1 cellular context compared by ENCODE assay signal in the genomic region with DNA sequence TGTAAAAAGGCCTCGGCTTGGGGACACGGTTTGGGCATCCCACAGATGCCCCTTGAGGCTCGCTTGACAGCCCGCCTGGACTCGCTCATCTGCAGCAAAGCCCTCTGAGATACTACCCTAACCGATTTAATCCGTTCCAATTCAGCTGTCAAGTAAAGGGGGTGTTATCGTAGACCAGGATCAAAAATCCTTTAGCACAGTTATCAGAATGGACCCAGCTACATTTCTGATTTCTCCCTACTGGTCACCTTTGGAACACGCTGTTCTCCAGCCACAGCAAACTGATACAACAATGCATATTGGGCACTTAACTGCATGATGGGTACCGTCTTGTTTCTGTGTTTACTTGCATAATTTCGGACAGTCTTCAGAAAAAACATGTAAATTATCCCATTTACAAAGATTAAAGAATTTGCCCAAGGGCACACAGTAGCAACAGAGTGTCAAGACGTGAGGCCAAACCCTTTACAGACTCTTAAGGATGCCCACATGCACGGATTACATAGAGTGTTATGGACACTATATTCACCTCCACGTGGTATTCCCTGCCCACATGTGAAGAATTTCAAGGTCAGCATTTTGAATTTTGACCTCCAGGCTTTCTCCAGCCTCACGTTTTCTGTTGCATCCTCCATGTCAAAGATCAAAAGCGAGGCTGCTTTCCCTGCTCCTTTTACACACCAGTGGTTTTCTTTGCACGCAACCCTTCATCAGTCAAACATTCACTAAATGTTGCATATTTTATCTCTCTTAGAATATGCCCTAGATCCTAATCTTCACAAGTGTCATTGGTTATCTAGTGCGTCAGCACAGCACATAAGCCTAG.
A peak's percentile ranks its signal among the peaks of the same experiment; 100 is the strongest.
TF ChIP-seq lines count a peak whose summit lies in the region.

No MANE protein-coding gene starts in this region.

TF ChIP-seq in HepG2, 621 proteins besides CTCF, POLR2A, EP300 and RAD21 (continued from another document and continues in another):
- TF ChIP-seq, protein P1, sequence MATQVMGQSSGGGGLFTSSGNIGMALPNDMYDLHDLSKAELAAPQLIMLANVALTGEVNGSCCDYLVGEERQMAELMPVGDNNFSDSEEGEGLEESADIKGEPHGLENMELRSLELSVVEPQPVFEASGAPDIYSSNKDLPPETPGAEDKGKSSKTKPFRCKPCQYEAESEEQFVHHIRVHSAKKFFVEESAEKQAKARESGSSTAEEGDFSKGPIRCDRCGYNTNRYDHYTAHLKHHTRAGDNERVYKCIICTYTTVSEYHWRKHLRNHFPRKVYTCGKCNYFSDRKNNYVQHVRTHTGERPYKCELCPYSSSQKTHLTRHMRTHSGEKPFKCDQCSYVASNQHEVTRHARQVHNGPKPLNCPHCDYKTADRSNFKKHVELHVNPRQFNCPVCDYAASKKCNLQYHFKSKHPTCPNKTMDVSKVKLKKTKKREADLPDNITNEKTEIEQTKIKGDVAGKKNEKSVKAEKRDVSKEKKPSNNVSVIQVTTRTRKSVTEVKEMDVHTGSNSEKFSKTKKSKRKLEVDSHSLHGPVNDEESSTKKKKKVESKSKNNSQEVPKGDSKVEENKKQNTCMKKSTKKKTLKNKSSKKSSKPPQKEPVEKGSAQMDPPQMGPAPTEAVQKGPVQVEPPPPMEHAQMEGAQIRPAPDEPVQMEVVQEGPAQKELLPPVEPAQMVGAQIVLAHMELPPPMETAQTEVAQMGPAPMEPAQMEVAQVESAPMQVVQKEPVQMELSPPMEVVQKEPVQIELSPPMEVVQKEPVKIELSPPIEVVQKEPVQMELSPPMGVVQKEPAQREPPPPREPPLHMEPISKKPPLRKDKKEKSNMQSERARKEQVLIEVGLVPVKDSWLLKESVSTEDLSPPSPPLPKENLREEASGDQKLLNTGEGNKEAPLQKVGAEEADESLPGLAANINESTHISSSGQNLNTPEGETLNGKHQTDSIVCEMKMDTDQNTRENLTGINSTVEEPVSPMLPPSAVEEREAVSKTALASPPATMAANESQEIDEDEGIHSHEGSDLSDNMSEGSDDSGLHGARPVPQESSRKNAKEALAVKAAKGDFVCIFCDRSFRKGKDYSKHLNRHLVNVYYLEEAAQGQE (IDR thresholded peaks at IDR 0.05; ENCODE audit: borderline replicate concordance in 1 of 2, low read depth in 1 of 2, low read length in 2 of 2), result peak in 1 of 2 experiments; percentile 8; a peak in 1 of 4 replicates
- TF ChIP-seq, protein P2, sequence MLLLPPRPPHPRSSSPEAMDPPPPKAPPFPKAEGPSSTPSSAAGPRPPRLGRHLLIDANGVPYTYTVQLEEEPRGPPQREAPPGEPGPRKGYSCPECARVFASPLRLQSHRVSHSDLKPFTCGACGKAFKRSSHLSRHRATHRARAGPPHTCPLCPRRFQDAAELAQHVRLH (CRISPR knock-in tag; IDR thresholded peaks at IDR 0.05; ENCODE audit: borderline replicate concordance, low read depth), result 0 out of 2 replicates have a peak, but pooled peaks have one; percentile 70
- TF ChIP-seq PHF21A (CRISPR knock-in tag; IDR thresholded peaks at IDR 0.05), result 0 out of 2 replicates have a peak, but pooled peaks have one; percentile 27
- TF ChIP-seq ATF1 (CRISPR knock-in tag; IDR thresholded peaks at IDR 0.05), result peak; percentile 61; the same call in 1 of the 2 replicates
- TF ChIP-seq ZNF264 (CRISPR knock-in tag; IDR thresholded peaks at IDR 0.05), result peak; percentile 12; the same call in 1 of the 2 replicates
- TF ChIP-seq ZNF652 (CRISPR knock-in tag; IDR thresholded peaks at IDR 0.05; ENCODE audit: borderline replicate concordance, low read depth), result 0 out of 2 replicates have a peak, but pooled peaks have one; percentile 22
- TF ChIP-seq, protein P3, sequence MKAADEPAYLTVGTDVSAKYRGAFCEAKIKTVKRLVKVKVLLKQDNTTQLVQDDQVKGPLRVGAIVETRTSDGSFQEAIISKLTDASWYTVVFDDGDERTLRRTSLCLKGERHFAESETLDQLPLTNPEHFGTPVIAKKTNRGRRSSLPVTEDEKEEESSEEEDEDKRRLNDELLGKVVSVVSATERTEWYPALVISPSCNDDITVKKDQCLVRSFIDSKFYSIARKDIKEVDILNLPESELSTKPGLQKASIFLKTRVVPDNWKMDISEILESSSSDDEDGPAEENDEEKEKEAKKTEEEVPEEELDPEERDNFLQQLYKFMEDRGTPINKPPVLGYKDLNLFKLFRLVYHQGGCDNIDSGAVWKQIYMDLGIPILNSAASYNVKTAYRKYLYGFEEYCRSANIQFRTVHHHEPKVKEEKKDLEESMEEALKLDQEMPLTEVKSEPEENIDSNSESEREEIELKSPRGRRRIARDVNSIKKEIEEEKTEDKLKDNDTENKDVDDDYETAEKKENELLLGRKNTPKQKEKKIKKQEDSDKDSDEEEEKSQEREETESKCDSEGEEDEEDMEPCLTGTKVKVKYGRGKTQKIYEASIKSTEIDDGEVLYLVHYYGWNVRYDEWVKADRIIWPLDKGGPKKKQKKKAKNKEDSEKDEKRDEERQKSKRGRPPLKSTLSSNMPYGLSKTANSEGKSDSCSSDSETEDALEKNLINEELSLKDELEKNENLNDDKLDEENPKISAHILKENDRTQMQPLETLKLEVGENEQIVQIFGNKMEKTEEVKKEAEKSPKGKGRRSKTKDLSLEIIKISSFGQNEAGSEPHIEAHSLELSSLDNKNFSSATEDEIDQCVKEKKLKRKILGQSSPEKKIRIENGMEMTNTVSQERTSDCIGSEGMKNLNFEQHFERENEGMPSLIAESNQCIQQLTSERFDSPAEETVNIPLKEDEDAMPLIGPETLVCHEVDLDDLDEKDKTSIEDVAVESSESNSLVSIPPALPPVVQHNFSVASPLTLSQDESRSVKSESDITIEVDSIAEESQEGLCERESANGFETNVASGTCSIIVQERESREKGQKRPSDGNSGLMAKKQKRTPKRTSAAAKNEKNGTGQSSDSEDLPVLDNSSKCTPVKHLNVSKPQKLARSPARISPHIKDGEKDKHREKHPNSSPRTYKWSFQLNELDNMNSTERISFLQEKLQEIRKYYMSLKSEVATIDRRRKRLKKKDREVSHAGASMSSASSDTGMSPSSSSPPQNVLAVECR (CRISPR knock-in tag; IDR thresholded peaks at IDR 0.05; ENCODE audit: borderline replicate concordance), result peak; percentile 67; the same call in 1 of the 2 replicates
- TF ChIP-seq ERF (CRISPR knock-in tag; IDR thresholded peaks at IDR 0.05), result peak; percentile 47; the same call in 1 of the 2 replicates
- TF ChIP-seq, protein P4, sequence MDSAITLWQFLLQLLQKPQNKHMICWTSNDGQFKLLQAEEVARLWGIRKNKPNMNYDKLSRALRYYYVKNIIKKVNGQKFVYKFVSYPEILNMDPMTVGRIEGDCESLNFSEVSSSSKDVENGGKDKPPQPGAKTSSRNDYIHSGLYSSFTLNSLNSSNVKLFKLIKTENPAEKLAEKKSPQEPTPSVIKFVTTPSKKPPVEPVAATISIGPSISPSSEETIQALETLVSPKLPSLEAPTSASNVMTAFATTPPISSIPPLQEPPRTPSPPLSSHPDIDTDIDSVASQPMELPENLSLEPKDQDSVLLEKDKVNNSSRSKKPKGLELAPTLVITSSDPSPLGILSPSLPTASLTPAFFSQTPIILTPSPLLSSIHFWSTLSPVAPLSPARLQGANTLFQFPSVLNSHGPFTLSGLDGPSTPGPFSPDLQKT (CRISPR knock-in tag; IDR thresholded peaks at IDR 0.05; ENCODE audit: borderline replicate concordance), result no peak
- no peak for TF ChIP-seq ZNF552 (CRISPR knock-in tag; IDR thresholded peaks at IDR 0.05; ENCODE audit: borderline replicate concordance)
- peak; percentile 74 for TF ChIP-seq THAP11 (CRISPR knock-in tag; IDR thresholded peaks at IDR 0.05)
- TF ChIP-seq KLF16 (CRISPR knock-in tag; IDR thresholded peaks at IDR 0.05), result peak in 1 of 2 experiments; percentile 65; a peak in 2 of 4 replicates
- peak; percentile 24; the same call in 1 of the 2 replicates for TF ChIP-seq ZBTB21 (CRISPR knock-in tag; IDR thresholded peaks at IDR 0.05)
- TF ChIP-seq, protein P5, sequence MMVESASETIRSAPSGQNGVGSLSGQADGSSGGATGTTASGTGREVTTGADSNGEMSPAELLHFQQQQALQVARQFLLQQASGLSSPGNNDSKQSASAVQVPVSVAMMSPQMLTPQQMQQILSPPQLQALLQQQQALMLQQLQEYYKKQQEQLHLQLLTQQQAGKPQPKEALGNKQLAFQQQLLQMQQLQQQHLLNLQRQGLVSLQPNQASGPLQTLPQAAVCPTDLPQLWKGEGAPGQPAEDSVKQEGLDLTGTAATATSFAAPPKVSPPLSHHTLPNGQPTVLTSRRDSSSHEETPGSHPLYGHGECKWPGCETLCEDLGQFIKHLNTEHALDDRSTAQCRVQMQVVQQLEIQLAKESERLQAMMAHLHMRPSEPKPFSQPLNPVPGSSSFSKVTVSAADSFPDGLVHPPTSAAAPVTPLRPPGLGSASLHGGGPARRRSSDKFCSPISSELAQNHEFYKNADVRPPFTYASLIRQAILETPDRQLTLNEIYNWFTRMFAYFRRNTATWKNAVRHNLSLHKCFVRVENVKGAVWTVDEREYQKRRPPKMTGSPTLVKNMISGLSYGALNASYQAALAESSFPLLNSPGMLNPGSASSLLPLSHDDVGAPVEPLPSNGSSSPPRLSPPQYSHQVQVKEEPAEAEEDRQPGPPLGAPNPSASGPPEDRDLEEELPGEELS (CRISPR knock-in tag; IDR thresholded peaks at IDR 0.05), result peak; percentile 80
- peak; percentile 59 for TF ChIP-seq FOXA3 (CRISPR knock-in tag; IDR thresholded peaks at IDR 0.05)
- peak; percentile 64; the same call in 1 of the 2 replicates for TF ChIP-seq HMG20A (CRISPR knock-in tag; IDR thresholded peaks at IDR 0.05; ENCODE audit: borderline replicate concordance)
- TF ChIP-seq ZNF556 (CRISPR knock-in tag; IDR thresholded peaks at IDR 0.05; ENCODE audit: borderline replicate concordance), result no peak
- TF ChIP-seq, protein P6, sequence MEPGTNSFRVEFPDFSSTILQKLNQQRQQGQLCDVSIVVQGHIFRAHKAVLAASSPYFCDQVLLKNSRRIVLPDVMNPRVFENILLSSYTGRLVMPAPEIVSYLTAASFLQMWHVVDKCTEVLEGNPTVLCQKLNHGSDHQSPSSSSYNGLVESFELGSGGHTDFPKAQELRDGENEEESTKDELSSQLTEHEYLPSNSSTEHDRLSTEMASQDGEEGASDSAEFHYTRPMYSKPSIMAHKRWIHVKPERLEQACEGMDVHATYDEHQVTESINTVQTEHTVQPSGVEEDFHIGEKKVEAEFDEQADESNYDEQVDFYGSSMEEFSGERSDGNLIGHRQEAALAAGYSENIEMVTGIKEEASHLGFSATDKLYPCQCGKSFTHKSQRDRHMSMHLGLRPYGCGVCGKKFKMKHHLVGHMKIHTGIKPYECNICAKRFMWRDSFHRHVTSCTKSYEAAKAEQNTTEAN (CRISPR knock-in tag; conservative IDR thresholded peaks at IDR 0.05), result peak; percentile 97
- TF ChIP-seq HMG20B (CRISPR knock-in tag; conservative IDR thresholded peaks at IDR 0.05), result 0 out of 2 replicates have a peak, but pooled peaks have one; percentile 16
- TF ChIP-seq ISL2 (CRISPR knock-in tag; IDR thresholded peaks at IDR 0.05), result peak; percentile 18; the same call in 1 of the 2 replicates
- TF ChIP-seq POLR2AphosphoS5 (IDR thresholded peaks at IDR 0.05; ENCODE audit: low read depth, low read length), result peak; percentile 68
- TF ChIP-seq ZNF329 (CRISPR knock-in tag; IDR thresholded peaks at IDR 0.05; ENCODE audit: low read depth), result 0 out of 2 replicates have a peak, but pooled peaks have one; percentile 38
- peak; percentile 84 for TF ChIP-seq NCOA2 (CRISPR knock-in tag; IDR thresholded peaks at IDR 0.05)
- TF ChIP-seq, protein P7, sequence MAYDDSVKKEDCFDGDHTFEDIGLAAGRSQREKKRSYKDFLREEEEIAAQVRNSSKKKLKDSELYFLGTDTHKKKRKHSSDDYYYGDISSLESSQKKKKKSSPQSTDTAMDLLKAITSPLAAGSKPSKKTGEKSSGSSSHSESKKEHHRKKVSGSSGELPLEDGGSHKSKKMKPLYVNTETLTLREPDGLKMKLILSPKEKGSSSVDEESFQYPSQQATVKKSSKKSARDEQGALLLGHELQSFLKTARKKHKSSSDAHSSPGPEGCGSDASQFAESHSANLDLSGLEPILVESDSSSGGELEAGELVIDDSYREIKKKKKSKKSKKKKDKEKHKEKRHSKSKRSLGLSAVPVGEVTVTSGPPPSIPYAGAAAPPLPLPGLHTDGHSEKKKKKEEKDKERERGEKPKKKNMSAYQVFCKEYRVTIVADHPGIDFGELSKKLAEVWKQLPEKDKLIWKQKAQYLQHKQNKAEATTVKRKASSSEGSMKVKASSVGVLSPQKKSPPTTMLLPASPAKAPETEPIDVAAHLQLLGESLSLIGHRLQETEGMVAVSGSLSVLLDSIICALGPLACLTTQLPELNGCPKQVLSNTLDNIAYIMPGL (CRISPR knock-in tag; IDR thresholded peaks at IDR 0.05; ENCODE audit: borderline replicate concordance in 1 of 2, low read depth in 1 of 2), result peak in 1 of 2 experiments; percentile 21; a peak in 1 of 4 replicates
- TF ChIP-seq, protein P8, sequence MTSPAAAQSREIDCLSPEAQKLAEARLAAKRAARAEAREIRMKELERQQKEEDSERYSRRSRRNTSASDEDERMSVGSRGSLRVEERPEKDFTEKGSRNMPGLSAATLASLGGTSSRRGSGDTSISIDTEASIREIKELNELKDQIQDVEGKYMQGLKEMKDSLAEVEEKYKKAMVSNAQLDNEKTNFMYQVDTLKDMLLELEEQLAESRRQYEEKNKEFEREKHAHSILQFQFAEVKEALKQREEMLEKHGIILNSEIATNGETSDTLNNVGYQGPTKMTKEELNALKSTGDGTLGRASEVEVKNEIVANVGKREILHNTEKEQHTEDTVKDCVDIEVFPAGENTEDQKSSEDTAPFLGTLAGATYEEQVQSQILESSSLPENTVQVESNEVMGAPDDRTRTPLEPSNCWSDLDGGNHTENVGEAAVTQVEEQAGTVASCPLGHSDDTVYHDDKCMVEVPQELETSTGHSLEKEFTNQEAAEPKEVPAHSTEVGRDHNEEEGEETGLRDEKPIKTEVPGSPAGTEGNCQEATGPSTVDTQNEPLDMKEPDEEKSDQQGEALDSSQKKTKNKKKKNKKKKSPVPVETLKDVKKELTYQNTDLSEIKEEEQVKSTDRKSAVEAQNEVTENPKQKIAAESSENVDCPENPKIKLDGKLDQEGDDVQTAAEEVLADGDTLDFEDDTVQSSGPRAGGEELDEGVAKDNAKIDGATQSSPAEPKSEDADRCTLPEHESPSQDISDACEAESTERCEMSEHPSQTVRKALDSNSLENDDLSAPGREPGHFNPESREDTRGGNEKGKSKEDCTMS (CRISPR knock-in tag; conservative IDR thresholded peaks at IDR 0.05), result no peak
- no peak for TF ChIP-seq ZFAT (CRISPR knock-in tag; conservative IDR thresholded peaks at IDR 0.05)
- no peak for TF ChIP-seq FOXK2 (IDR thresholded peaks at IDR 0.05)
- TF ChIP-seq YEATS2 (CRISPR knock-in tag; IDR thresholded peaks at IDR 0.05; ENCODE audit: borderline replicate concordance), result peak; percentile 18; the same call in 1 of the 2 replicates
- TF ChIP-seq, protein P9, sequence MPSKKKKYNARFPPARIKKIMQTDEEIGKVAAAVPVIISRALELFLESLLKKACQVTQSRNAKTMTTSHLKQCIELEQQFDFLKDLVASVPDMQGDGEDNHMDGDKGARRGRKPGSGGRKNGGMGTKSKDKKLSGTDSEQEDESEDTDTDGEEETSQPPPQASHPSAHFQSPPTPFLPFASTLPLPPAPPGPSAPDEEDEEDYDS (CRISPR knock-in tag; IDR thresholded peaks at IDR 0.05), result peak; percentile 86
- no peak for TF ChIP-seq ZNF451 (CRISPR knock-in tag; IDR thresholded peaks at IDR 0.05)
- TF ChIP-seq EEA1 (CRISPR knock-in tag; IDR thresholded peaks at IDR 0.05; ENCODE audit: borderline replicate concordance), result no peak
- no peak for TF ChIP-seq ZNF101 (CRISPR knock-in tag; IDR thresholded peaks at IDR 0.05; ENCODE audit: borderline replicate concordance, low read depth)
- peak; percentile 71 for TF ChIP-seq SIX1 (CRISPR knock-in tag; IDR thresholded peaks at IDR 0.05; ENCODE audit: borderline replicate concordance)
- TF ChIP-seq ZNF24 (IDR thresholded peaks at IDR 0.05), result peak; percentile 93
- TF ChIP-seq ZSCAN30 (CRISPR knock-in tag; IDR thresholded peaks at IDR 0.05), result 0 out of 2 replicates have a peak, but pooled peaks have one; percentile 67
